In the genomic region with DNA sequence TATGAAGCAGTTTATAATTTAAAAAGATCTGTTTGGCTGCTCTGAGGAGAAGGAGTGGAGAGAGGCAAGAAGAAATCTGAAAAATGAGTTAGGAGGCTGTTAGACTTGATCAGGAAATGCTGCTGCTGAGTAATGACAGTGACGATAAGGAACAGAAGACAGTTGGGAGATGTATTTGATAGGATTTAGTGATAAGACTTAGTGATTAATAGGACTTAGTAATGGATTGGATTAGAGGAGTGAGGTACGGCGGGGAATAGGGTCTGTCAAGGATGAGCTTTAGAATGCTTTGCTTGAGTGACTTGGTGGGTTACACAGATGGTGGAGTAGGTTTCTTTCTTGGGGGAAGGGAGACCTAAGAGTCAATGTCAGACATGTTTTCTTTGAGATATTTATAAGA, we compare ENCODE assay signal across 15 cellular contexts. TPM values are rescaled to one million over a fixed set of nuclear protein-coding genes. Genes with fewer than 3 reads are reported as not detected.
DNase-seq lines count a peak whose midpoint lies in the region; ATAC-seq, FAIRE-seq and TF ChIP-seq lines count a peak whose summit lies in the region.
"Had no signal": no experiment of that assay in that cellular context is flagged by ENCODE, and none has a peak within 500 bp of the region (broad histone marks: within the 10 kb centered on the region; RNA-seq: fewer than 3 reads in every experiment).

No MANE protein-coding gene starts in this region.

- WGBS in aorta, 2 donors: 30 to 31% methylated on average over 3 of the region's 3 CpGs

- no peaks in the 10 kb centered on the region for H3K36me3 ChIP-seq in SK-N-MC (ENCODE audit: insufficient read depth, low read length)
- no peaks in the 10 kb centered on the region for H3K36me3 ChIP-seq in aorta (ENCODE audit: control insufficient read depth in 1 of 2, insufficient read depth in 2 of 2, low read length in 1 of 2)

- intact Hi-C loops in cardiac septum (cut with DNase I) (no loop called here), aorta (cut with DNase I) (no loop called here)

- no peaks in the 10 kb centered on the region for H3K4me1 ChIP-seq in aorta (ENCODE audit: control insufficient read depth in 1 of 2, insufficient read depth in 2 of 2, low read length in 2 of 2)

- TF ChIP-seq CTCF in D721Med (IDR thresholded peaks at IDR 0.05; ENCODE audit: insufficient read depth, missing control alignments): no peak

- peak overlapping the region; percentile 56 for H3K9ac ChIP-seq in SK-N-MC (ENCODE audit: insufficient read length)

- ATAC-seq in HG03045 (IDR thresholded peaks at IDR 0.05; ENCODE audit: unreplicated experiment) (no peak), aorta (ENCODE audit: low FRiP score) (no peak)
- ATAC-seq: HCT116 had no signal

- DNase-seq in D721Med (ENCODE audit: insufficient read length, low spot score): peak; percentile 48
- DNase-seq in NCI-H524 (lab: John Stamatoyannopoulos, UW): peak; percentile 89 to 94
- no peak for DNase-seq in SK-N-MC (ENCODE audit: low read depth, low spot score)
- no peak for DNase-seq in NOMO-1 treated with dmso at 0.1 percent for 144 hours (lab: John Stamatoyannopoulos, UW; ENCODE audit: unreplicated experiment)
- no peak for DNase-seq in cardiac septum (ENCODE audit: low spot score)
- no peak for DNase-seq in aorta
- DNase-seq: CD4-positive, alpha-beta memory T cell; DND-41; GDM1 had no signal

- H3K27ac ChIP-seq in SK-N-MC (peak overlapping the region; percentile 66; the same call in 1 of the 2 replicates), aorta (ENCODE audit: low read depth in 1 of 2, low read length in 2 of 2) (no peak overlapping the region)
- H3K27ac ChIP-seq: C4-2B, HL-60 had no signal

- FAIRE-seq in D721Med (lab: Jason Lieb, UNC): peak; percentile 99
- FAIRE-seq: A204.1, H54 had no signal

- peaks cover 0 to 2% of the 10 kb centered on the region in 2 donors for H3K27me3 ChIP-seq in aorta (ENCODE audit: control insufficient read depth in 1 of 2, insufficient read depth in 2 of 2, low read length in 1 of 2)

- H3K9me3 ChIP-seq in SK-N-MC (ENCODE audit: low read depth, low read length): no peaks in the 10 kb centered on the region
- H3K9me3 ChIP-seq in aorta (ENCODE audit: control insufficient read depth, low read length): no peaks in the 10 kb centered on the region

- H3K4me3 ChIP-seq in SK-N-MC: no peak overlapping the region
- H3K4me3 ChIP-seq in aorta (ENCODE audit: low read length in 2 of 2): no peak overlapping the region

RNA-seq across cellular contexts. Expression of gene UNC79, which starts 31.7 kb away (rescaled TPM):
- total RNA-seq in cardiac septum: 0.51 TPM
- under 1 TPM; 0.16 to 0.21 TPM for total RNA-seq in aorta
- polyA plus RNA-seq in aorta: under 1 TPM in 1 of 2 donors, not detected in 1; 0.05 TPM
- polyA plus RNA-seq: CD4-positive, alpha-beta memory T cell had no signal

Comparison
In these comparisons a context has a peak if more than half of its experiments do, and no peak if none do; other contexts are left out.
1. DNase-seq: peak in D721Med (single experiment) and NCI-H524 (2 of 2); none in SK-N-MC (single experiment), NOMO-1 treated with dmso at 0.1 percent for 144 hours (single experiment), cardiac septum (single experiment) and aorta (0 of 2).